ENCODE assay signal across 22 cellular contexts in the genomic region with DNA sequence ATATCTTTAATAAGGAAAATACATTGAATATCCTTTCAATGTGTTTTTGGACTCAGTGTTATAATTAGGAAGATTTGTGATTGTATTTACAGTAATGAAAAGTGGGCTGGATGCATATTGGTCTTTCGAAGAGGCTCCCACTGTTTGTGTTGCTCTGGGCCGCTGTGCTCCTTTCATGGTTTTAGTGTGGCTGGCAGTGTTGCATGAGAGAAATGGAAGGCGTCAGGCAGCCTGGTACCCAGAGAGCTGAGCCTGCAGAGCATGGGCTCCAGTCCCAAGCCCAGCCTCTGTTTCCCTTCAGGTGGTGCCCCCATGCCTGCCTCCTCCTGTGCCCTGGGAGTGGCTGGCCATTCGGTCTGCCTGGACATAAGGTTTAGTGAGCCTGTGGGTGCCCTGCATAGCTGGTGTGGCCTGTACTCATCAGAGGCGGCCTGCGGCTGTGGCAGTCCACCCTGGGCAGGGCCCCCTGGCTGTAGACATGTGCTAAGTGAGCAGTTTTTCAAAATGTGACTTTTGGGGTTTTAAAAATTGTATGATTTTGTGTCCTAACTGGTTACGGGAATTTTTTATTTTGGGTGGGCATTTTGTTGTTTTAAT. TPM values are rescaled to one million over a fixed set of nuclear protein-coding genes. Genes with fewer than 3 reads are reported as not detected.
DNase-seq lines count a peak whose midpoint lies in the region; ATAC-seq and TF ChIP-seq lines count a peak whose summit lies in the region.
"Had no signal": no experiment of that assay in that cellular context is flagged by ENCODE, and none has a peak within 500 bp of the region (broad histone marks: within the 10 kb centered on the region; RNA-seq: fewer than 3 reads in every experiment).

No MANE protein-coding gene starts in this region.

- no peaks in the 10 kb centered on the region for H3K9me3 ChIP-seq in HUES64 (ENCODE audit: insufficient read depth, low read depth, low read length)
- no peaks in the 10 kb centered on the region for H3K9me3 ChIP-seq in esophagus muscularis mucosa
- H3K9me3 ChIP-seq: tibial nerve had no signal

- peak overlapping the region; percentile 13 for H3K27ac Mint-ChIP-seq in T-helper 1 cell treated with Interleukin-12 subunit alpha and Interleukin-12 subunit beta and Interleukin-4 antibody, amounts not matched to agents 30 μg/mL and 1 μg/mL, for 36 hours
- no peak overlapping the region for H3K27ac Mint-ChIP-seq in progenitor cell of endocrine pancreas
- H3K27ac Mint-ChIP-seq: activated CD4-positive, alpha-beta memory T cell treated with anti-CD3 and anti-CD28 coated beads for 36 hours; B cell; mesothelial cell of epicardium had no signal

- H3K4me1 ChIP-seq in HUES64 (ENCODE audit: insufficient read depth, low read length) (peaks cover 14% of the 10 kb centered on the region), esophagus muscularis mucosa (peaks cover 5 to 57% (median 14%) of the 10 kb centered on the region in 4 donors)

- TF ChIP-seq CTCF in esophagus muscularis mucosa (IDR thresholded peaks at IDR 0.05) = no peak
- TF ChIP-seq CTCF in progenitor cell of endocrine pancreas (IDR thresholded peaks at IDR 0.05; ENCODE audit: unreplicated experiment) = peak; percentile 27

- ATAC-seq in HG02884 (IDR thresholded peaks at IDR 0.05; ENCODE audit: unreplicated experiment) = no peak
- ATAC-seq in HG03159 (IDR thresholded peaks at IDR 0.05; ENCODE audit: unreplicated experiment) = no peak
- ATAC-seq: effector memory CD8-positive, alpha-beta T cell; natural killer cell treated with Interleukin-12 subunit alpha and Interleukin-12 subunit beta and Interleukin-15 and Interleukin-18, amount 100 ng/mL, for 72 hours; stimulated activated naive CD8-positive, alpha-beta T cell treated with anti-CD3 and anti-CD28 coated beads, Interleukin-15, Interleukin-2, amounts not matched to agents 100 U/mL and 50 U/mL, for 24 hours had no signal

- intact Hi-C loops in esophagus muscularis mucosa (cut with DNase I) = no loop called here

- H3K4me3 ChIP-seq in HUES64 (ENCODE audit: low read length) (no peak overlapping the region), esophagus muscularis mucosa (no peak overlapping the region)
- H3K4me3 ChIP-seq: skin epidermis, tibial nerve had no signal

- no peaks in the 10 kb centered on the region for H3K27me3 Mint-ChIP-seq in T-helper 1 cell treated with Interleukin-12 subunit alpha and Interleukin-12 subunit beta and Interleukin-4 antibody, amounts not matched to agents 30 μg/mL and 1 μg/mL, for 36 hours (ENCODE audit: low read depth)
- H3K27me3 Mint-ChIP-seq in progenitor cell of endocrine pancreas = no peaks in the 10 kb centered on the region
- H3K27me3 Mint-ChIP-seq: activated CD4-positive, alpha-beta memory T cell treated with anti-CD3 and anti-CD28 coated beads for 36 hours; B cell; effector memory CD8-positive, alpha-beta T cell; natural killer cell treated with Interleukin-12 subunit alpha and Interleukin-12 subunit beta and Interleukin-15 and Interleukin-18, amount 100 ng/mL, for 72 hours had no signal

- WGBS in HUES64 = 93% methylated on average over 7 of the region's 7 CpGs
- 94% methylated on average over 6 of the region's 7 CpGs for WGBS in esophagus muscularis mucosa

- no peak overlapping the region for H3K4me3 Mint-ChIP-seq in T-helper 1 cell treated with Interleukin-12 subunit alpha and Interleukin-12 subunit beta and Interleukin-4 antibody, amounts not matched to agents 30 μg/mL and 1 μg/mL, for 36 hours
- H3K4me3 Mint-ChIP-seq in progenitor cell of endocrine pancreas (ENCODE audit: low read depth) = no peak overlapping the region
- H3K4me3 Mint-ChIP-seq: activated CD4-positive, alpha-beta memory T cell treated with anti-CD3 and anti-CD28 coated beads for 36 hours; B cell; effector memory CD8-positive, alpha-beta T cell; mesothelial cell of epicardium; natural killer cell treated with Interleukin-12 subunit alpha and Interleukin-12 subunit beta and Interleukin-15 and Interleukin-18, amount 100 ng/mL, for 72 hours had no signal

- H3K9ac ChIP-seq in HUES64 (ENCODE audit: low read depth, low read length) = no peak overlapping the region

- no peaks in the 10 kb centered on the region for H3K9me3 Mint-ChIP-seq in T-helper 1 cell treated with Interleukin-12 subunit alpha and Interleukin-12 subunit beta and Interleukin-4 antibody, amounts not matched to agents 30 μg/mL and 1 μg/mL, for 36 hours
- H3K9me3 Mint-ChIP-seq in progenitor cell of endocrine pancreas (ENCODE audit: low read depth) = no peaks in the 10 kb centered on the region
- H3K9me3 Mint-ChIP-seq: activated CD4-positive, alpha-beta memory T cell treated with anti-CD3 and anti-CD28 coated beads for 36 hours; effector memory CD8-positive, alpha-beta T cell; mesothelial cell of epicardium; natural killer cell treated with Interleukin-12 subunit alpha and Interleukin-12 subunit beta and Interleukin-15 and Interleukin-18, amount 100 ng/mL, for 72 hours had no signal

- peaks cover 40% of the 10 kb centered on the region for H3K36me3 ChIP-seq in HUES64 (ENCODE audit: insufficient read depth, low read length)
- peaks cover 0 to 21% (median 8%) of the 10 kb centered on the region in 4 donors for H3K36me3 ChIP-seq in esophagus muscularis mucosa

- TF ChIP-seq EP300 in esophagus muscularis mucosa (IDR thresholded peaks at IDR 0.05) = no peak

- H3K27me3 ChIP-seq in HUES64 (ENCODE audit: insufficient read depth, low read length) (no peaks in the 10 kb centered on the region), esophagus muscularis mucosa (no peaks in the 10 kb centered on the region)
- H3K27me3 ChIP-seq: tibial nerve had no signal

- H3K27ac ChIP-seq in HUES64 (ENCODE audit: low read depth, low read length) (0 out of 2 replicates have a peak overlapping the region, but pooled peaks have one; percentile 22), esophagus muscularis mucosa (replicated peaks in 1 of 4) (no peak overlapping the region)
- H3K27ac ChIP-seq: 22Rv1, skin epidermis, tibial nerve, VCaP had no signal

- no peak for TF ChIP-seq POLR2A in esophagus muscularis mucosa (IDR thresholded peaks at IDR 0.05; ENCODE audit: low read depth)

- H3K36me3 Mint-ChIP-seq in T-helper 1 cell treated with Interleukin-12 subunit alpha and Interleukin-12 subunit beta and Interleukin-4 antibody, amounts not matched to agents 30 μg/mL and 1 μg/mL, for 36 hours (ENCODE audit: low read depth) = peaks cover 40% of the 10 kb centered on the region
- peaks cover 4% of the 10 kb centered on the region for H3K36me3 Mint-ChIP-seq in progenitor cell of endocrine pancreas (ENCODE audit: insufficient read depth)

- no peak for DNase-seq in T-helper 1 cell
- DNase-seq in esophagus muscularis mucosa (ENCODE audit: extremely low spot score) = peak; percentile 34
- DNase-seq in progenitor cell of endocrine pancreas (ENCODE audit: low spot score, unreplicated experiment) = no peak
- no peak for DNase-seq in RKO (ENCODE audit: low spot score)
- DNase-seq: activated CD4-positive, alpha-beta memory T cell treated with anti-CD3 and anti-CD28 coated beads for 36 hours; activated naive CD4-positive, alpha-beta T cell; aorta; effector memory CD8-positive, alpha-beta T cell; NCI-H2171; SHP77; stimulated activated naive CD8-positive, alpha-beta T cell treated with anti-CD3 and anti-CD28 coated beads, Interleukin-15, Interleukin-2, amounts not matched to agents 100 U/mL and 50 U/mL, for 24 hours had no signal

- H3K4me1 Mint-ChIP-seq in T-helper 1 cell treated with Interleukin-12 subunit alpha and Interleukin-12 subunit beta and Interleukin-4 antibody, amounts not matched to agents 30 μg/mL and 1 μg/mL, for 36 hours (ENCODE audit: low read depth) = peaks cover 9% of the 10 kb centered on the region
- no peaks in the 10 kb centered on the region for H3K4me1 Mint-ChIP-seq in progenitor cell of endocrine pancreas (ENCODE audit: low read depth)
- H3K4me1 Mint-ChIP-seq: mesothelial cell of epicardium had no signal

RNA-seq across cellular contexts. Expression of gene FAM120AOS, which starts 27.4 kb away (rescaled TPM):
- 36.5 TPM for polyA plus RNA-seq in HUES64 (2013, experiment 1 of 2)
- 39.5 TPM for polyA plus RNA-seq in HUES64 (2013, experiment 2 of 2)
- total RNA-seq in esophagus muscularis mucosa = 10 to 100 TPM; 51.7 to 63.6 (median 55.3) TPM
- total RNA-seq in progenitor cell of endocrine pancreas = 47.5 and 50.3 TPM in 2 replicates

RNA-seq across cellular contexts. Expression of gene FAM120A, which starts 29.3 kb away (rescaled TPM):
- 26.9 TPM for polyA plus RNA-seq in HUES64 (2013, experiment 1 of 2)
- polyA plus RNA-seq in HUES64 (2013, experiment 2 of 2) = 28.0 TPM
- 100 to 1,000 TPM in 1 of 4 donors, 10 to 100 TPM in 3; 81.7 to 125 (median 90.1) TPM for total RNA-seq in esophagus muscularis mucosa
- total RNA-seq in progenitor cell of endocrine pancreas = 59.3 and 59.6 TPM in 2 replicates
